ENCODE assay signal across 22 cellular contexts in the genomic region with DNA sequence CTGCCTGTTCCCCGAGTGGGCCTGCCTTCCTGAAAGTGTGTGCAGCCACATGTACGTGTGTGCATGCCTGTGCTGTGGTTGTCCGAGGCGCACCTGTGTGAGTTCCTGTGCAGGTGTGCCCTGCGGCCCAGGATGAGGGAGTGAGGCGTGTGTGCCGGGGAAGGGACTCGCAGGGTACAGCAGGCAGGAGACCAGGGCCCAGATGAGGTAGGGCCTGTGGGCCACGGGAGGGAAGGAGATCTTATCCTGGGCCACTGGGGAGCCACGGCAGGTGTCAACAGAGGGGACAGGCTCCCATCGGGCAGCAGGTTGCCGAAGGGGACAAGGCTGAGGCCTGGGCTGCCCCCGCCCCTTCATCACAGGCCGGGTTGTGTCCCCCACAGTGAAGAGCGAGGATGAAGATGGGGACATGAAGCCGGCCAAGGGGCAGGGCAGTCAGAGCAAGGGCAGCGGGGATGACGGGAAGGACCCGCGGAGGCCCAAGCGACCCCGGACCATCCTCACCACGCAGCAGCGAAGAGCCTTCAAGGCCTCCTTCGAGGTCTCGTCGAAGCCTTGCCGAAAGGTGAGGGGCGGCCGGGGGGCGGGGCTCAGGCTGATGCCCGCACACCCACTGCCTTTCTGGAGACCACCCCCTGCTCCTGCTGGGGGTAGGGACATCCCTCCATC.
DNase-seq lines count a peak whose midpoint lies in the region; ATAC-seq and TF ChIP-seq lines count a peak whose summit lies in the region.
"Had no signal": no experiment of that assay in that cellular context is flagged by ENCODE, and none has a peak within 500 bp of the region (broad histone marks: within the 10 kb centered on the region; RNA-seq: fewer than 3 reads in every experiment).

No MANE protein-coding gene starts in this region.

- POLR2A ChIA-PET in HEK293 (lab: Yijun Ruan, JAX): no interaction called here

- H3K4me3 ChIP-seq in HEK293 (ENCODE audit: low read depth, low read length) (no peak overlapping the region), endodermal cell (ENCODE audit: low read length) (no peak overlapping the region), sigmoid colon (no peak overlapping the region)
- H3K4me3 ChIP-seq: GM23248, PC-9, SJSA1 had no signal

- intact Hi-C loops in activated naive CD4-positive, alpha-beta T cell treated with anti-CD3 and anti-CD28 coated beads for 36 hours (cut with micrococcal nuclease): no loop called here
- intact Hi-C loops in sigmoid colon (cut with DNase I): no loop called here

- H3K27ac ChIP-seq in HEK293 (ENCODE audit: extremely low read depth, low read depth, low read length): no peak overlapping the region
- no peak overlapping the region for H3K27ac ChIP-seq in endodermal cell (ENCODE audit: low read depth, low read length)
- no peak overlapping the region for H3K27ac ChIP-seq in sigmoid colon
- H3K27ac ChIP-seq: GM23248, HL-60, PC-9, SJSA1 had no signal

- no peak overlapping the region for H3K9ac ChIP-seq in endodermal cell (ENCODE audit: extremely low read depth, low read length, poor library complexity, severe bottlenecking)
- H3K9ac ChIP-seq: GM23248 had no signal

- 93 to 98% methylated on average over 17 to 32 of the region's 32 CpGs for WGBS in endodermal cell (ENCODE audit: insufficient coverage in 1 of 2, insufficient read length in 1 of 2), 2 experiments
- 88 to 91% methylated on average over 32 of the region's 32 CpGs for WGBS in sigmoid colon, 2 donors

- H3K9me3 Mint-ChIP-seq in activated naive CD4-positive, alpha-beta T cell treated with anti-CD3 and anti-CD28 coated beads for 36 hours: no peaks in the 10 kb centered on the region
- H3K9me3 Mint-ChIP-seq in endodermal cell: no peaks in the 10 kb centered on the region
- H3K9me3 Mint-ChIP-seq: CD4-positive, alpha-beta T cell had no signal

- no peak overlapping the region for H3K4me3 Mint-ChIP-seq in activated naive CD4-positive, alpha-beta T cell treated with anti-CD3 and anti-CD28 coated beads for 36 hours
- no peak overlapping the region for H3K4me3 Mint-ChIP-seq in endodermal cell
- H3K4me3 Mint-ChIP-seq: CD4-positive, alpha-beta T cell had no signal

- no peak for TF ChIP-seq POLR2A in sigmoid colon (IDR thresholded peaks at IDR 0.05)

- CTCF ChIA-PET in activated naive CD4-positive, alpha-beta T cell treated with anti-CD3 and anti-CD28 coated beads for 36 hours (lab: Charles Lee): no interaction called here
- CTCF ChIA-PET in HEK293 (lab: Yijun Ruan, JAX): interaction anchor here (1.7 kb wide), 1 partner anchor 10 kb away, joined by 3 read pairs; no protein-coding TSS in a partner anchor

- ATAC-seq in HG03565 (IDR thresholded peaks at IDR 0.05; ENCODE audit: unreplicated experiment): no peak
- no peak for ATAC-seq in HG02973 (IDR thresholded peaks at IDR 0.05; ENCODE audit: unreplicated experiment)

- TF ChIP-seq EP300 in sigmoid colon (IDR thresholded peaks at IDR 0.05): no peak

- H3K27ac Mint-ChIP-seq in activated naive CD4-positive, alpha-beta T cell treated with anti-CD3 and anti-CD28 coated beads for 36 hours: no peak overlapping the region
- H3K27ac Mint-ChIP-seq in endodermal cell: no peak overlapping the region
- H3K27ac Mint-ChIP-seq: CD4-positive, alpha-beta T cell had no signal

- H3K36me3 ChIP-seq in HEK293 (ENCODE audit: control insufficient read depth in 2 of 2, insufficient read depth in 1 of 2, low read length in 2 of 2): peaks cover 0 to 42% of the 10 kb centered on the region in 2 experiments; a peak in 1 of 3 replicates
- H3K36me3 ChIP-seq in endodermal cell (ENCODE audit: control insufficient read depth, insufficient read depth, low read length): peaks cover 10% of the 10 kb centered on the region
- H3K36me3 ChIP-seq in sigmoid colon: no peaks in the 10 kb centered on the region
- H3K36me3 ChIP-seq: BE2C, SJSA1 had no signal

- H3K27me3 ChIP-seq in endodermal cell (ENCODE audit: control insufficient read depth, insufficient read depth, low read length, poor library complexity, severe bottlenecking) (peaks cover under 1% of the 10 kb centered on the region), sigmoid colon (peaks cover 10 to 36% (median 21%) of the 10 kb centered on the region in 3 donors)
- H3K27me3 ChIP-seq: SJSA1 had no signal

- H3K4me1 ChIP-seq in HEK293 (ENCODE audit: control insufficient read depth, insufficient read depth, low read length): no peaks in the 10 kb centered on the region
- peaks cover 6% of the 10 kb centered on the region for H3K4me1 ChIP-seq in endodermal cell (ENCODE audit: control insufficient read depth, insufficient read depth, low read length)
- no peaks in the 10 kb centered on the region for H3K4me1 ChIP-seq in sigmoid colon
- H3K4me1 ChIP-seq: BE2C, SJSA1 had no signal

- H3K9me3 ChIP-seq in HEK293 (ENCODE audit: control insufficient read depth, insufficient read depth, low read depth, low read length) (no peaks in the 10 kb centered on the region), endodermal cell (ENCODE audit: control insufficient read depth, low read length) (no peaks in the 10 kb centered on the region), sigmoid colon (no peaks in the 10 kb centered on the region)
- H3K9me3 ChIP-seq: BE2C, SJSA1 had no signal

- peak; percentile 3 for DNase-seq in activated naive CD4-positive, alpha-beta T cell treated with anti-CD3 and anti-CD28 coated beads, Interleukin-2, amount 50 U/mL, for 16 hours
- no peak for DNase-seq in activated naive CD4-positive, alpha-beta T cell treated with anti-CD3 and anti-CD28 coated beads for 36 hours
- DNase-seq in endodermal cell (peak; percentile 38), sigmoid colon (peak; percentile 56), mucosa of gallbladder (ENCODE audit: low spot score) (no peak)
- DNase-seq: CD4-positive, alpha-beta T cell; DMS153; GDM1; GM23248; IMR-90; Karpas-422; NCI-H1417 treated with DMSO at 0.1 percent for 48 hours; NCI-H187 treated with DMSO at 0.1 percent for 48 hours; NCI-H226; NCI-H524 treated with DMSO at 0.1 percent for 48 hours; PC-9 had no signal

- H3K4me1 Mint-ChIP-seq in activated naive CD4-positive, alpha-beta T cell treated with anti-CD3 and anti-CD28 coated beads for 36 hours (ENCODE audit: low read depth): no peaks in the 10 kb centered on the region
- H3K4me1 Mint-ChIP-seq in endodermal cell: peaks cover 7% of the 10 kb centered on the region

- TF ChIP-seq CTCF in HEK293 (tag by site-specific recombination; IDR thresholded peaks at IDR 0.05): no peak
- no peak for TF ChIP-seq CTCF in endodermal cell (conservative IDR thresholded peaks at IDR 0.05)
- no peak for TF ChIP-seq CTCF in sigmoid colon (IDR thresholded peaks at IDR 0.05)

- H3K27me3 Mint-ChIP-seq in activated naive CD4-positive, alpha-beta T cell treated with anti-CD3 and anti-CD28 coated beads for 36 hours (ENCODE audit: low read depth): peaks cover 12% of the 10 kb centered on the region
- H3K27me3 Mint-ChIP-seq in endodermal cell (ENCODE audit: insufficient read depth): peaks cover 44% of the 10 kb centered on the region

- H3K36me3 Mint-ChIP-seq in activated naive CD4-positive, alpha-beta T cell treated with anti-CD3 and anti-CD28 coated beads for 36 hours (ENCODE audit: low read depth): no peaks in the 10 kb centered on the region
- peaks cover 9% of the 10 kb centered on the region for H3K36me3 Mint-ChIP-seq in endodermal cell (ENCODE audit: low read depth)

TF ChIP-seq in HEK293, 187 proteins besides CTCF, POLR2A, EP300 and RAD21:
- no peak for TF ChIP-seq ZNF837 (tag by site-specific recombination; IDR thresholded peaks at IDR 0.05)
- TF ChIP-seq, protein P1, sequence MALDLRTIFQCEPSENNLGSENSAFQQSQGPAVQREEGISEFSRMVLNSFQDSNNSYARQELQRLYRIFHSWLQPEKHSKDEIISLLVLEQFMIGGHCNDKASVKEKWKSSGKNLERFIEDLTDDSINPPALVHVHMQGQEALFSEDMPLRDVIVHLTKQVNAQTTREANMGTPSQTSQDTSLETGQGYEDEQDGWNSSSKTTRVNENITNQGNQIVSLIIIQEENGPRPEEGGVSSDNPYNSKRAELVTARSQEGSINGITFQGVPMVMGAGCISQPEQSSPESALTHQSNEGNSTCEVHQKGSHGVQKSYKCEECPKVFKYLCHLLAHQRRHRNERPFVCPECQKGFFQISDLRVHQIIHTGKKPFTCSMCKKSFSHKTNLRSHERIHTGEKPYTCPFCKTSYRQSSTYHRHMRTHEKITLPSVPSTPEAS (tag by site-specific recombination; IDR thresholded peaks at IDR 0.05): 0 out of 2 replicates have a peak, but pooled peaks have one; percentile 19

Comparison
In these comparisons a context has a peak if more than half of its experiments do, and no peak if none do; other contexts are left out.
1. DNase-seq: peak in activated naive CD4-positive, alpha-beta T cell treated with anti-CD3 and anti-CD28 coated beads, Interleukin-2, amount 50 U/mL, for 16 hours (single experiment), endodermal cell (single experiment) and sigmoid colon (single experiment); none in activated naive CD4-positive, alpha-beta T cell treated with anti-CD3 and anti-CD28 coated beads for 36 hours (single experiment) and mucosa of gallbladder (single experiment).